Comparison of ENCODE assay signal across 14 cellular contexts in genomic region chr1:160428053-160428452, GRCh38. TPM values are rescaled to one million over a fixed set of nuclear protein-coding genes. Genes with fewer than 3 reads are reported as not detected.
DNase-seq lines count a peak whose midpoint lies in the region; ATAC-seq and TF ChIP-seq lines count a peak whose summit lies in the region.
"Had no signal": no experiment of that assay in that cellular context is flagged by ENCODE, and none has a peak within 500 bp of the region (broad histone marks: within the 10 kb centered on the region; RNA-seq: fewer than 3 reads in every experiment).

No MANE protein-coding gene starts in this region.

- no peak for DNase-seq in DND-41
- no peak for DNase-seq in activated T-helper 2 cell treated with anti-CD3 and anti-CD28 coated beads, Interferon-gamma antibody, Interleukin-2, Interleukin-4, amounts not matched to agents 10 μg/mL and 5 μg/mL and 100 μg/mL, durations not matched to agents 14 hours and 24 hours and 36 hours (ENCODE audit: low spot score)
- DNase-seq in mesenchymal stem cell = no peak
- no peak for DNase-seq in NCI-H187 treated with DMSO at 0.1 percent for 48 hours (lab: John Stamatoyannopoulos, UW)
- no peak for DNase-seq in HT-29 (ENCODE audit: low spot score)
- DNase-seq in GOT3 (lab: John Stamatoyannopoulos, UW) = no peak
- no peak for DNase-seq in left lobe of liver (ENCODE audit: low spot score)
- DNase-seq: DMS79 treated with DMSO at 0.1 percent for 48 hours, islet precursor cell had no signal

- H3K9me3 ChIP-seq in BLaER1 treated with 17β-estradiol and CSF1 and Interleukin-3, amounts not matched to agents 10 nM and 100 nM (replicated peaks in 1 of 11) = peaks cover 0 to 5% (median 3%) of the 10 kb centered on the region in 11 experiments; a peak in 14 of 22 replicates
- H3K9me3 ChIP-seq in DND-41 (ENCODE audit: insufficient read depth, low read length, severe bottlenecking) = no peaks in the 10 kb centered on the region
- no peaks in the 10 kb centered on the region for H3K9me3 ChIP-seq in mesenchymal stem cell (ENCODE audit: control insufficient read depth, low read length)
- H3K9me3 ChIP-seq: BE2C, colonic mucosa, mucosa of descending colon, pancreas had no signal

- H3K9ac ChIP-seq in BLaER1 treated with 17β-estradiol and CSF1 and Interleukin-3, amounts not matched to agents 10 nM and 100 nM = peak overlapping the region in 5 of 11 experiments; percentile 25 to 51 (median 30); a peak in 4 of 22 replicates
- H3K9ac ChIP-seq in DND-41 (ENCODE audit: low read depth, low read length) (peak overlapping the region; percentile 33; the same call in 1 of the 2 replicates), mesenchymal stem cell (ENCODE audit: low read length) (no peak overlapping the region)

- no peak overlapping the region for H4K91ac ChIP-seq in mesenchymal stem cell (ENCODE audit: low read length)

- intact Hi-C loops in activated T-helper 2 cell treated with anti-CD3 and anti-CD28 coated beads, Interferon-gamma antibody, Interleukin-2, Interleukin-4, amounts not matched to agents 10 μg/mL and 5 μg/mL and 100 μg/mL, durations not matched to agents 14 hours and 24 hours and 36 hours (cut with micrococcal nuclease) = loop anchor here (2.0 kb wide), 1 partner anchor 93 kb away; no protein-coding TSS in a partner anchor

- peak overlapping the region in 8 of 11 experiments; percentile 27 to 78 (median 62); a peak in 10 of 22 replicates for H3K4me2 ChIP-seq in BLaER1 treated with 17β-estradiol and CSF1 and Interleukin-3, amounts not matched to agents 10 nM and 100 nM
- no peak overlapping the region for H3K4me2 ChIP-seq in DND-41 (ENCODE audit: insufficient read depth, low read length)
- H3K4me2 ChIP-seq in mesenchymal stem cell (ENCODE audit: low read length, poor library complexity, severe bottlenecking) = no peak overlapping the region

- H3K18ac ChIP-seq in mesenchymal stem cell (ENCODE audit: low read depth in 1 of 2, low read length in 2 of 2) = no peak overlapping the region

- peaks cover 2% of the 10 kb centered on the region for H3K9me3 Mint-ChIP-seq in activated T-helper 2 cell treated with anti-CD3 and anti-CD28 coated beads, Interferon-gamma antibody, Interleukin-2, Interleukin-4, amounts not matched to agents 10 μg/mL and 5 μg/mL and 100 μg/mL, durations not matched to agents 14 hours and 24 hours and 36 hours

- no peak for TF ChIP-seq CTCF in DND-41 (IDR thresholded peaks at IDR 0.05; ENCODE audit: borderline replicate concordance, extremely low read depth, low read length, poor library complexity, severe bottlenecking)

- peaks cover 4 to 50% (median 35%) of the 10 kb centered on the region in 11 experiments; a peak in 18 of 22 replicates for H3K36me3 ChIP-seq in BLaER1 treated with 17β-estradiol and CSF1 and Interleukin-3, amounts not matched to agents 10 nM and 100 nM
- H3K36me3 ChIP-seq in DND-41 (ENCODE audit: insufficient read depth, low read length) (peaks cover 17% of the 10 kb centered on the region), mesenchymal stem cell (ENCODE audit: control insufficient read depth in 1 of 2, insufficient read depth in 2 of 2, low read depth in 1 of 2, low read length in 2 of 2) (peaks cover 0 to 31% of the 10 kb centered on the region in 2 experiments)
- H3K36me3 ChIP-seq: BE2C, colonic mucosa had no signal

- H3K4me3 Mint-ChIP-seq in activated T-helper 2 cell treated with anti-CD3 and anti-CD28 coated beads, Interferon-gamma antibody, Interleukin-2, Interleukin-4, amounts not matched to agents 10 μg/mL and 5 μg/mL and 100 μg/mL, durations not matched to agents 14 hours and 24 hours and 36 hours (ENCODE audit: low read depth) = no peak overlapping the region

- no peak overlapping the region for H3K14ac ChIP-seq in mesenchymal stem cell (ENCODE audit: low read length in 2 of 2)

- peaks cover 1% of the 10 kb centered on the region for H3K36me3 Mint-ChIP-seq in activated T-helper 2 cell treated with anti-CD3 and anti-CD28 coated beads, Interferon-gamma antibody, Interleukin-2, Interleukin-4, amounts not matched to agents 10 μg/mL and 5 μg/mL and 100 μg/mL, durations not matched to agents 14 hours and 24 hours and 36 hours (ENCODE audit: low read depth)

- H4K20me1 ChIP-seq in BLaER1 treated with 17β-estradiol and CSF1 and Interleukin-3, amounts not matched to agents 10 nM and 100 nM = no peaks in the 10 kb centered on the region
- H4K20me1 ChIP-seq in DND-41 (ENCODE audit: insufficient read depth, low read length) = no peaks in the 10 kb centered on the region

- no peak overlapping the region for H3K4me3 ChIP-seq in BLaER1 treated with 17β-estradiol and CSF1 and Interleukin-3, amounts not matched to agents 10 nM and 100 nM
- no peak overlapping the region for H3K4me3 ChIP-seq in DND-41 (ENCODE audit: low read depth in 1 of 2, low read length in 2 of 2)
- no peak overlapping the region for H3K4me3 ChIP-seq in mesenchymal stem cell (ENCODE audit: insufficient read depth in 1 of 2, low read depth in 1 of 2, low read length in 2 of 2)
- H3K4me3 ChIP-seq: colonic mucosa, mucosa of descending colon, pancreas had no signal

- H3K79me2 ChIP-seq in DND-41 (ENCODE audit: insufficient read depth, low read length) = no peaks in the 10 kb centered on the region

- H2BK15ac ChIP-seq in mesenchymal stem cell (ENCODE audit: low read depth, poor library complexity, severe bottlenecking) = no peak overlapping the region

- no peak overlapping the region for H2AK5ac ChIP-seq in mesenchymal stem cell (ENCODE audit: low read length, severe bottlenecking)

- no peak overlapping the region for H3K4ac ChIP-seq in mesenchymal stem cell (ENCODE audit: low read depth in 1 of 2, low read length in 2 of 2)

- no peak overlapping the region for H3K23ac ChIP-seq in mesenchymal stem cell (ENCODE audit: low read length in 2 of 2)

- H3K4me1 ChIP-seq in BLaER1 treated with 17β-estradiol and CSF1 and Interleukin-3, amounts not matched to agents 10 nM and 100 nM = peaks cover 27 to 57% (median 52%) of the 10 kb centered on the region in 10 experiments
- H3K4me1 ChIP-seq in DND-41 (ENCODE audit: insufficient read depth, low read length) (peaks cover 30% of the 10 kb centered on the region), mesenchymal stem cell (ENCODE audit: control insufficient read depth, insufficient read depth, low read depth, low read length) (peaks cover 14% of the 10 kb centered on the region)
- H3K4me1 ChIP-seq: BE2C had no signal

- H4K8ac ChIP-seq in mesenchymal stem cell (ENCODE audit: low read length) = no peak overlapping the region

- 90% methylated on average over 7 of the region's 8 CpGs for WGBS in mesenchymal stem cell

- H3K79me1 ChIP-seq in mesenchymal stem cell (replicated peaks; ENCODE audit: low read length, poor library complexity, severe bottlenecking) = no peaks in the 10 kb centered on the region

- H2BK12ac ChIP-seq in mesenchymal stem cell (ENCODE audit: low read length in 2 of 2) = no peak overlapping the region

- H3K27me3 Mint-ChIP-seq in activated T-helper 2 cell treated with anti-CD3 and anti-CD28 coated beads, Interferon-gamma antibody, Interleukin-2, Interleukin-4, amounts not matched to agents 10 μg/mL and 5 μg/mL and 100 μg/mL, durations not matched to agents 14 hours and 24 hours and 36 hours (ENCODE audit: low read depth) = no peaks in the 10 kb centered on the region

- H3K27me3 ChIP-seq in BLaER1 treated with 17β-estradiol and CSF1 and Interleukin-3, amounts not matched to agents 10 nM and 100 nM = no peaks in the 10 kb centered on the region
- H3K27me3 ChIP-seq in DND-41 (ENCODE audit: insufficient read depth, low read length, poor library complexity) (no peaks in the 10 kb centered on the region), mesenchymal stem cell (ENCODE audit: control insufficient read depth in 1 of 2, insufficient read depth in 1 of 2, low read length in 2 of 2) (peaks cover 0 to 12% of the 10 kb centered on the region in 2 experiments)
- H3K27me3 ChIP-seq: BE2C, colonic mucosa, pancreas had no signal

- no peak overlapping the region for H2BK5ac ChIP-seq in mesenchymal stem cell (ENCODE audit: low read depth, low read length, poor library complexity, severe bottlenecking)

- peak overlapping the region; percentile 4 for H3K27ac Mint-ChIP-seq in activated T-helper 2 cell treated with anti-CD3 and anti-CD28 coated beads, Interferon-gamma antibody, Interleukin-2, Interleukin-4, amounts not matched to agents 10 μg/mL and 5 μg/mL and 100 μg/mL, durations not matched to agents 14 hours and 24 hours and 36 hours

- H2AFZ ChIP-seq in DND-41 (ENCODE audit: low read depth, low read length) = no peak overlapping the region
- no peak overlapping the region for H2AFZ ChIP-seq in mesenchymal stem cell (ENCODE audit: low read depth, low read length)

- H2BK120ac ChIP-seq in mesenchymal stem cell (ENCODE audit: low read depth, low read length) = no peak overlapping the region

- H3K4me1 Mint-ChIP-seq in activated T-helper 2 cell treated with anti-CD3 and anti-CD28 coated beads, Interferon-gamma antibody, Interleukin-2, Interleukin-4, amounts not matched to agents 10 μg/mL and 5 μg/mL and 100 μg/mL, durations not matched to agents 14 hours and 24 hours and 36 hours (ENCODE audit: low read depth) = peaks cover 45% of the 10 kb centered on the region

- ATAC-seq in DND-41 (ENCODE audit: insufficient read depth, low read depth) (no peak), left lobe of liver (no peak)

- peak overlapping the region in 3 of 11 experiments; percentile 13 to 20 (median 18); a peak in 2 of 22 replicates for H3K27ac ChIP-seq in BLaER1 treated with 17β-estradiol and CSF1 and Interleukin-3, amounts not matched to agents 10 nM and 100 nM
- H3K27ac ChIP-seq in DND-41 (ENCODE audit: low read length) = peak overlapping the region; percentile 63
- peak overlapping the region; percentile 36 for H3K27ac ChIP-seq in mesenchymal stem cell (ENCODE audit: low read length, poor library complexity, severe bottlenecking)

RNA-seq across cellular contexts. Expression of gene VANGL2, which starts 27.7 kb away (rescaled TPM):
- not detected in 2 replicates for total RNA-seq in activated T-helper 2 cell treated with anti-CD3 and anti-CD28 coated beads, Interferon-gamma antibody, Interleukin-2, Interleukin-4, amounts not matched to agents 10 μg/mL and 5 μg/mL and 100 μg/mL, durations not matched to agents 14 hours and 24 hours and 36 hours
- 9.6 TPM for polyA plus RNA-seq in mesenchymal stem cell (2013, experiment 1 of 2)
- 8.8 TPM for polyA plus RNA-seq in mesenchymal stem cell (2013, experiment 2 of 2)
- 1.5 and 1.6 TPM in 2 replicates for total RNA-seq in HT-29 (2014; rRNA removed; shearing (Covaris generic))
- total RNA-seq in left lobe of liver = 0.20 TPM

Comparison
In these comparisons a context has a peak if more than half of its experiments do, and no peak if none do; other contexts are left out.
1. H3K4me2 ChIP-seq: peak in BLaER1 treated with 17β-estradiol and CSF1 and Interleukin-3, amounts not matched to agents 10 nM and 100 nM (8 of 11); none in DND-41 (single experiment) and mesenchymal stem cell (single experiment).